In the genomic region with DNA sequence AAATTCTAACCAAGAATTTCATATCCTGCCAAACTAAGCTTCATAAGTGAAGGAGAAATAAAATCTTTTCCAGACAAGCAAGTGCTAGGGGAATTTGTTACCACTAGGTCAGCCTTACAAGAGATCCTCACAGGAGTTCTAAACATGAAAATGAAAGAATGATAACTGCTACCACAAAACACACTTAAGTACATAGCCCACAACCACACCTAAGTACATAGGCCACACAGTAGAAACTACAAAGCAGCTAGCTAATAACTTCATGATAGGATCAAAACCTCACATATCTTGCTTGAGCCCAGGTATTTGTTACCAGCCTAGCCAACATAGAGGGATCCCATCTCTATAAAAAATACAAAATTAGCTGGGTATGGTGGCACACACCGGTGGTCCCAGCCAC, we compare ENCODE assay signal across 29 cellular contexts.
"Had no signal": no experiment of that assay in that cellular context is flagged by ENCODE, and none has a peak within 500 bp of the region (broad histone marks: within the 10 kb centered on the region; RNA-seq: fewer than 3 reads in every experiment).

No MANE protein-coding gene starts in this region.

- H3K27me3 Mint-ChIP-seq: type B pancreatic cell had no signal

- H3K36me3 ChIP-seq: left lung, lower lobe of right lung, pancreas, prostate gland, spleen, suprapubic skin, thoracic aorta, tibial artery, uterus had no signal

- DNase-seq: hypothalamus; immature natural killer cell; kidney; left colon; left lung; lower lobe of right lung; mammary epithelial cell; mesenchymal stem cell; naive thymus-derived CD8-positive, alpha-beta T cell; nucleus accumbens; pancreas; posterior cingulate gyrus; retina; right cardiac atrium; spleen; stimulated activated CD4-positive, alpha-beta T cell treated with anti-CD3 and anti-CD28 coated beads, Interleukin-4, amount 100 ng/mL, for 24 hours; stimulated activated naive CD4-positive, alpha-beta T cell; tibial artery; uterus had no signal

- H3K27ac ChIP-seq: left lung, lower lobe of right lung, pancreas, prostate gland, skin epidermis, spleen, suprapubic skin, thoracic aorta, tibial artery, uterus had no signal

- H3K36me3 Mint-ChIP-seq: stimulated activated effector memory CD8-positive, alpha-beta T cell treated with anti-CD3 and anti-CD28 coated beads, Interleukin-12 subunit alpha, Interleukin-12 subunit beta, amount 100 ng/mL, for 72 hours had no signal

- H3K4me1 Mint-ChIP-seq: immature natural killer cell; naive thymus-derived CD8-positive, alpha-beta T cell; nephron; neural crest cell; stimulated activated effector memory CD8-positive, alpha-beta T cell treated with anti-CD3 and anti-CD28 coated beads, Interleukin-12 subunit alpha, Interleukin-12 subunit beta, amount 100 ng/mL, for 72 hours had no signal

- H3K27me3 ChIP-seq: left lung, pancreas, spleen, suprapubic skin, tibial artery, uterus had no signal

- FAIRE-seq: kidney, pancreas had no signal

- H3K4me3 ChIP-seq: left lung, lower lobe of right lung, pancreas, prostate gland, skin epidermis, spleen, suprapubic skin, thoracic aorta, tibial artery, uterus had no signal

- H3K4me1 ChIP-seq: left lung, lower lobe of right lung, pancreas, prostate gland, spleen, suprapubic skin, tibial artery, uterus had no signal

- H3K9me3 ChIP-seq: pancreas, prostate gland had no signal

- ATAC-seq: left colon; left lung; lower lobe of right lung; naive thymus-derived CD8-positive, alpha-beta T cell; pancreas; right cardiac atrium; sciatic nerve; stimulated activated effector memory CD8-positive, alpha-beta T cell treated with anti-CD3 and anti-CD28 coated beads, Interleukin-12 subunit alpha, Interleukin-12 subunit beta, amount 100 ng/mL, for 72 hours had no signal

- H3K4me3 Mint-ChIP-seq: immature natural killer cell; naive thymus-derived CD8-positive, alpha-beta T cell; nephron; neural crest cell; stimulated activated effector memory CD8-positive, alpha-beta T cell treated with anti-CD3 and anti-CD28 coated beads, Interleukin-12 subunit alpha, Interleukin-12 subunit beta, amount 100 ng/mL, for 72 hours; stimulated activated naive CD8-positive, alpha-beta T cell treated with anti-CD3 and anti-CD28 coated beads, Interleukin-15, Interleukin-2, amounts not matched to agents 100 ng/mL and 50 ng/mL, for 24 hours; type B pancreatic cell had no signal

- H3K27ac Mint-ChIP-seq: immature natural killer cell; naive thymus-derived CD8-positive, alpha-beta T cell; nephron; stimulated activated effector memory CD8-positive, alpha-beta T cell treated with anti-CD3 and anti-CD28 coated beads, Interleukin-12 subunit alpha, Interleukin-12 subunit beta, amount 100 ng/mL, for 72 hours; stimulated activated naive CD8-positive, alpha-beta T cell treated with anti-CD3 and anti-CD28 coated beads, Interleukin-15, Interleukin-2, amounts not matched to agents 100 ng/mL and 50 ng/mL, for 24 hours; type B pancreatic cell had no signal
